Comparison of ENCODE assay signal across 28 cellular contexts in the genomic region with DNA sequence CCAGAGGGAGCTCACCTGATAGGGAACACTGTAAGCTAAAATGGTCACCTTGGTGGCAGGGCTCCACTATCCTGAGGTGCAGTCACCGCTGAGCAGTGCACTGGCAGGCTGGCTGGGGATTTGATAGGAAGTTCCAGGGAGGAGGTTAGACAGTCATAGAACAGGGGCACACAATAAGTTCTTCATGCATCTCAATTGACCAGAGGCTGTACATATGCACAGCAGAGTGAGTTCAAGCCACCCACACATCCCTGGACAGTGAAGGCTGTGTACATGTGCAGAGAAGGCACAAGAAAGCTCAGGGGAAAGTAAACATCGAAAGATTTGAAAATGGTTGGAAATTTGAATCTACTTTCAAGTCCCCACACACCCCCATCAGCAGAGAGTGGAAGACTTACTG. TPM values are rescaled to one million over a fixed set of nuclear protein-coding genes. Genes with fewer than 3 reads are reported as not detected.
"Had no signal": no experiment of that assay in that cellular context is flagged by ENCODE, and none has a peak within 500 bp of the region (broad histone marks: within the 10 kb centered on the region; RNA-seq: fewer than 3 reads in every experiment).

No MANE protein-coding gene starts in this region.

- H3K27me3 ChIP-seq: ascending aorta, breast epithelium, cardiac muscle cell, colonic mucosa had no signal

- H3K27ac ChIP-seq: ascending aorta, breast epithelium, cardiac muscle cell, colonic mucosa, epithelial cell of prostate, WERI-Rb-1 had no signal

- H3K4me1 ChIP-seq: ascending aorta, breast epithelium, colonic mucosa had no signal

- H3K9me3 Mint-ChIP-seq: activated CD4-positive, alpha-beta memory T cell treated with anti-CD3 and anti-CD28 coated beads, Interleukin-2, amount 10 ng/mL, durations not matched to agents 7 days and 5 days; activated naive CD4-positive, alpha-beta T cell treated with anti-CD3 and anti-CD28 coated beads, Interleukin-2, amount 10 ng/mL, durations not matched to agents 7 days and 5 days; activated naive CD8-positive, alpha-beta T cell treated with anti-CD3 and anti-CD28 coated beads, Interleukin-2, amount 10 ng/mL, durations not matched to agents 7 days and 5 days; activated T-cell treated with anti-CD3 and anti-CD28 coated beads, Interleukin-2, amount 50 U/mL, for 24 hours; activated T-cell treated with anti-CD3 and anti-CD28 coated beads, Interleukin-2, amount 50 U/mL, for 72 hours; brain; T-helper 2 cell treated with Interferon-gamma antibody and Interleukin-4, amounts not matched to agents 5 μg/mL and 100 μg/mL, for 36 hours had no signal

- H3K4me3 ChIP-seq: ascending aorta, breast epithelium, cardiac muscle cell, colonic mucosa had no signal

- H3K4me1 Mint-ChIP-seq: activated B cell treated with CpG ODN at 0.5 μM for 24 hours; activated CD4-positive, alpha-beta memory T cell treated with anti-CD3 and anti-CD28 coated beads, Interleukin-2, amount 10 ng/mL, durations not matched to agents 7 days and 5 days; activated naive CD4-positive, alpha-beta T cell treated with anti-CD3 and anti-CD28 coated beads, Interleukin-2, amount 10 ng/mL, durations not matched to agents 7 days and 5 days; brain; T-helper 17 cell had no signal

- H3K27ac Mint-ChIP-seq: activated B cell treated with CpG ODN at 0.5 μM for 24 hours; activated CD4-positive, alpha-beta memory T cell treated with anti-CD3 and anti-CD28 coated beads, Interleukin-2, amount 10 ng/mL, durations not matched to agents 7 days and 5 days; activated naive CD4-positive, alpha-beta T cell treated with anti-CD3 and anti-CD28 coated beads, Interleukin-2, amount 10 ng/mL, durations not matched to agents 7 days and 5 days; activated naive CD4-positive, alpha-beta T cell treated with anti-CD3 and anti-CD28 coated beads, Interleukin-2, amount 50 U/mL, for 72 hours; activated naive CD8-positive, alpha-beta T cell treated with anti-CD3 and anti-CD28 coated beads, Interleukin-2, amount 10 ng/mL, durations not matched to agents 7 days and 5 days; activated T-cell treated with anti-CD3 and anti-CD28 coated beads, Interleukin-2, amount 50 U/mL, for 24 hours; activated T-cell treated with anti-CD3 and anti-CD28 coated beads, Interleukin-2, amount 50 U/mL, for 72 hours; brain; T-helper 17 cell; T-helper 2 cell treated with Interferon-gamma antibody and Interleukin-4, amounts not matched to agents 5 μg/mL and 100 μg/mL, for 36 hours had no signal

- H3K4me3 Mint-ChIP-seq: activated B cell treated with CpG ODN at 0.5 μM for 24 hours; activated CD4-positive, alpha-beta memory T cell treated with anti-CD3 and anti-CD28 coated beads, Interleukin-2, amount 10 ng/mL, durations not matched to agents 7 days and 5 days; activated naive CD4-positive, alpha-beta T cell treated with anti-CD3 and anti-CD28 coated beads, Interleukin-2, amount 10 ng/mL, durations not matched to agents 7 days and 5 days; activated naive CD8-positive, alpha-beta T cell treated with anti-CD3 and anti-CD28 coated beads, Interleukin-2, amount 10 ng/mL, durations not matched to agents 7 days and 5 days; activated T-cell treated with anti-CD3 and anti-CD28 coated beads, Interleukin-2, amount 50 U/mL, for 24 hours; activated T-cell treated with anti-CD3 and anti-CD28 coated beads, Interleukin-2, amount 50 U/mL, for 72 hours; brain; T-helper 17 cell; T-helper 2 cell treated with Interferon-gamma antibody and Interleukin-4, amounts not matched to agents 5 μg/mL and 100 μg/mL, for 36 hours had no signal

- H3K9me3 ChIP-seq: ascending aorta, breast epithelium, colonic mucosa had no signal

- DNase-seq: activated B cell treated with CpG ODN at 0.5 μM for 24 hours; activated CD4-positive, alpha-beta memory T cell treated with anti-CD3 and anti-CD28 coated beads, Interleukin-2, amount 10 ng/mL, durations not matched to agents 7 days and 5 days; activated CD4-positive, alpha-beta T cell treated with anti-CD3 and anti-CD28 coated beads for 48 hours; activated CD8-positive, alpha-beta memory T cell treated with anti-CD3 and anti-CD28 coated beads, Interleukin-2, amount 50 U/mL, for 48 hours; activated gamma-delta T cell; activated naive CD4-positive, alpha-beta T cell; activated naive CD4-positive, alpha-beta T cell treated with anti-CD3 and anti-CD28 coated beads, Interleukin-2, amount 10 ng/mL, durations not matched to agents 7 days and 5 days; activated naive CD8-positive, alpha-beta T cell treated with anti-CD3 and anti-CD28 coated beads, Interleukin-2, amount 10 ng/mL, durations not matched to agents 7 days and 5 days; activated T-cell treated with anti-CD3 and anti-CD28 coated beads for 4 hours; activated T-cell treated with anti-CD3 and anti-CD28 coated beads, Interleukin-2, amount 50 U/mL, for 24 hours; activated T-cell treated with anti-CD3 and anti-CD28 coated beads, Interleukin-2, amount 50 U/mL, for 72 hours; central memory CD4-positive, alpha-beta T cell; cerebellar nuclear complex; colonic mucosa; effector CD8-positive, alpha-beta T cell; head of caudate nucleus; T-helper 1 cell; T-helper 17 cell; T1000; WERI-Rb-1 had no signal

- ATAC-seq: activated CD4-positive, CD25-positive, alpha-beta regulatory T cell treated with anti-CD3 and anti-CD28 coated beads, Interleukin-2, amount 50 U/mL, for 24 hours; activated naive CD4-positive, alpha-beta T cell treated with anti-CD3 and anti-CD28 coated beads, Interleukin-2, amount 50 U/mL, for 72 hours; activated T-cell treated with anti-CD3 and anti-CD28 coated beads, Interleukin-2, amount 50 U/mL, for 72 hours; T-helper 17 cell had no signal

- H3K36me3 Mint-ChIP-seq: activated naive CD4-positive, alpha-beta T cell treated with anti-CD3 and anti-CD28 coated beads, Interleukin-2, amount 10 ng/mL, durations not matched to agents 7 days and 5 days; activated naive CD4-positive, alpha-beta T cell treated with anti-CD3 and anti-CD28 coated beads, Interleukin-2, amount 50 U/mL, for 72 hours; activated naive CD8-positive, alpha-beta T cell treated with anti-CD3 and anti-CD28 coated beads, Interleukin-2, amount 10 ng/mL, durations not matched to agents 7 days and 5 days had no signal

- H3K27me3 Mint-ChIP-seq: activated B cell treated with CpG ODN at 0.5 μM for 24 hours; activated CD4-positive, alpha-beta memory T cell treated with anti-CD3 and anti-CD28 coated beads, Interleukin-2, amount 10 ng/mL, durations not matched to agents 7 days and 5 days; activated naive CD4-positive, alpha-beta T cell treated with anti-CD3 and anti-CD28 coated beads, Interleukin-2, amount 10 ng/mL, durations not matched to agents 7 days and 5 days; activated naive CD8-positive, alpha-beta T cell treated with anti-CD3 and anti-CD28 coated beads, Interleukin-2, amount 10 ng/mL, durations not matched to agents 7 days and 5 days; activated T-cell treated with anti-CD3 and anti-CD28 coated beads, Interleukin-2, amount 50 U/mL, for 24 hours; brain; T-helper 17 cell had no signal

RNA-seq across cellular contexts. Expression of a gene that starts 13.9 kb away (rescaled TPM):
- total RNA-seq: activated B cell treated with CpG ODN at 0.5 μM for 24 hours had no signal
